Comparison of ENCODE assay signal across 1 cellular context in genomic region chr20:4297141-4297826, GRCh38.
TF ChIP-seq lines count a peak whose summit lies in the region.

No MANE protein-coding gene starts in this region.

TF ChIP-seq in K562, 482 proteins besides CTCF, POLR2A, EP300 and RAD21 (continued from another document):
- peak in 1 of 2 experiments; percentile 60 for TF ChIP-seq E2F6 (IDR thresholded peaks at IDR 0.05; ENCODE audit: borderline replicate concordance in 1 of 2, extremely low read depth in 1 of 2, insufficient read depth in 1 of 2, insufficient read length in 1 of 2, low read depth in 1 of 2, low read length in 1 of 2, poor library complexity in 1 of 2, severe bottlenecking in 1 of 2)
- no peak for TF ChIP-seq NBN (IDR thresholded peaks at IDR 0.05; ENCODE audit: low read depth)
